ENCODE assay signal across 12 cellular contexts in genomic region chr6:134253681-134254080, GRCh38.
A peak's percentile ranks its signal among the peaks of the same experiment; 100 is the strongest.
DNase-seq lines count a peak whose midpoint lies in the region; ATAC-seq lines count a peak whose summit lies in the region.
"Had no signal": no experiment of that assay in that cellular context is flagged by ENCODE, and none has a peak within 500 bp of the region (broad histone marks: within the 10 kb centered on the region; RNA-seq: fewer than 3 reads in every experiment).

No MANE protein-coding gene starts in this region.

- H3K27ac ChIP-seq in layer of hippocampus (ENCODE audit: low read depth, low read length) (peak overlapping the region; percentile 62), substantia nigra (ENCODE audit: low read depth, low read length, poor library complexity, severe bottlenecking) (peak overlapping the region; percentile 53)
- H3K27ac ChIP-seq: esophagus muscularis mucosa had no signal

- DNase-seq in HK-2 (ENCODE audit: unreplicated experiment) (peak; percentile 19), cerebellar cortex (ENCODE audit: low spot score) (peak; percentile 70), substantia nigra (lab: John Stamatoyannopoulos, UW) (peak in 29 of 49 donors; percentile 10 to 66 (median 41)), NCI-H748 (lab: John Stamatoyannopoulos, UW; ENCODE audit: unreplicated experiment) (no peak), COR-L47 (lab: John Stamatoyannopoulos, UW) (no peak)
- DNase-seq: NCI-H774; stimulated activated CD4-positive, alpha-beta T cell treated with anti-CD3 and anti-CD28 coated beads, Interleukin-15, amount 100 ng/mL, for 24 hours; stimulated activated naive B cell treated with anti-CD40 and anti-IgM and Interleukin-4, amounts not matched to agents 10 μg/mL and 1 μg/mL and 100 μg/mL, for 72 hours; T-cell had no signal

- no peaks in the 10 kb centered on the region for H3K27me3 ChIP-seq in layer of hippocampus (ENCODE audit: control insufficient read depth, insufficient read depth, low read length)
- H3K27me3 ChIP-seq: esophagus muscularis mucosa had no signal

- ATAC-seq in GM21529 (IDR thresholded peaks at IDR 0.05; ENCODE audit: unreplicated experiment) = no peak
- ATAC-seq: stimulated activated naive B cell treated with anti-CD40 and anti-IgM and Interleukin-4, amounts not matched to agents 10 μg/mL and 1 μg/mL and 100 μg/mL, for 72 hours; T-cell had no signal

Comparison
In these comparisons a context has a peak if more than half of its experiments do, and no peak if none do; other contexts are left out.
1. DNase-seq: peak in HK-2 (single experiment), cerebellar cortex (single experiment) and substantia nigra (29 of 49); none in NCI-H748 (single experiment) and COR-L47 (single experiment).